ENCODE assay signal across 1 cellular context in genomic region chrX:21960569-21960968, GRCh38.
TF ChIP-seq lines count a peak whose summit lies in the region.

No MANE protein-coding gene starts in this region.

TF ChIP-seq in HepG2, 621 proteins besides CTCF, POLR2A, EP300 and RAD21 (continued from another document):
- TF ChIP-seq, protein P1, sequence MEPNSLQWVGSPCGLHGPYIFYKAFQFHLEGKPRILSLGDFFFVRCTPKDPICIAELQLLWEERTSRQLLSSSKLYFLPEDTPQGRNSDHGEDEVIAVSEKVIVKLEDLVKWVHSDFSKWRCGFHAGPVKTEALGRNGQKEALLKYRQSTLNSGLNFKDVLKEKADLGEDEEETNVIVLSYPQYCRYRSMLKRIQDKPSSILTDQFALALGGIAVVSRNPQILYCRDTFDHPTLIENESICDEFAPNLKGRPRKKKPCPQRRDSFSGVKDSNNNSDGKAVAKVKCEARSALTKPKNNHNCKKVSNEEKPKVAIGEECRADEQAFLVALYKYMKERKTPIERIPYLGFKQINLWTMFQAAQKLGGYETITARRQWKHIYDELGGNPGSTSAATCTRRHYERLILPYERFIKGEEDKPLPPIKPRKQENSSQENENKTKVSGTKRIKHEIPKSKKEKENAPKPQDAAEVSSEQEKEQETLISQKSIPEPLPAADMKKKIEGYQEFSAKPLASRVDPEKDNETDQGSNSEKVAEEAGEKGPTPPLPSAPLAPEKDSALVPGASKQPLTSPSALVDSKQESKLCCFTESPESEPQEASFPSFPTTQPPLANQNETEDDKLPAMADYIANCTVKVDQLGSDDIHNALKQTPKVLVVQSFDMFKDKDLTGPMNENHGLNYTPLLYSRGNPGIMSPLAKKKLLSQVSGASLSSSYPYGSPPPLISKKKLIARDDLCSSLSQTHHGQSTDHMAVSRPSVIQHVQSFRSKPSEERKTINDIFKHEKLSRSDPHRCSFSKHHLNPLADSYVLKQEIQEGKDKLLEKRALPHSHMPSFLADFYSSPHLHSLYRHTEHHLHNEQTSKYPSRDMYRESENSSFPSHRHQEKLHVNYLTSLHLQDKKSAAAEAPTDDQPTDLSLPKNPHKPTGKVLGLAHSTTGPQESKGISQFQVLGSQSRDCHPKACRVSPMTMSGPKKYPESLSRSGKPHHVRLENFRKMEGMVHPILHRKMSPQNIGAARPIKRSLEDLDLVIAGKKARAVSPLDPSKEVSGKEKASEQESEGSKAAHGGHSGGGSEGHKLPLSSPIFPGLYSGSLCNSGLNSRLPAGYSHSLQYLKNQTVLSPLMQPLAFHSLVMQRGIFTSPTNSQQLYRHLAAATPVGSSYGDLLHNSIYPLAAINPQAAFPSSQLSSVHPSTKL (CRISPR knock-in tag; IDR thresholded peaks at IDR 0.05), result peak; percentile 37; the same call in 1 of the 2 replicates
- TF ChIP-seq SAP130 (CRISPR knock-in tag; IDR thresholded peaks at IDR 0.05; ENCODE audit: low read depth), result peak; percentile 19; the same call in 1 of the 2 replicates
TF ChIP-seq in HepG2: peak in this region for 10.
